1 cellular context compared by ENCODE assay signal in the genomic region with DNA sequence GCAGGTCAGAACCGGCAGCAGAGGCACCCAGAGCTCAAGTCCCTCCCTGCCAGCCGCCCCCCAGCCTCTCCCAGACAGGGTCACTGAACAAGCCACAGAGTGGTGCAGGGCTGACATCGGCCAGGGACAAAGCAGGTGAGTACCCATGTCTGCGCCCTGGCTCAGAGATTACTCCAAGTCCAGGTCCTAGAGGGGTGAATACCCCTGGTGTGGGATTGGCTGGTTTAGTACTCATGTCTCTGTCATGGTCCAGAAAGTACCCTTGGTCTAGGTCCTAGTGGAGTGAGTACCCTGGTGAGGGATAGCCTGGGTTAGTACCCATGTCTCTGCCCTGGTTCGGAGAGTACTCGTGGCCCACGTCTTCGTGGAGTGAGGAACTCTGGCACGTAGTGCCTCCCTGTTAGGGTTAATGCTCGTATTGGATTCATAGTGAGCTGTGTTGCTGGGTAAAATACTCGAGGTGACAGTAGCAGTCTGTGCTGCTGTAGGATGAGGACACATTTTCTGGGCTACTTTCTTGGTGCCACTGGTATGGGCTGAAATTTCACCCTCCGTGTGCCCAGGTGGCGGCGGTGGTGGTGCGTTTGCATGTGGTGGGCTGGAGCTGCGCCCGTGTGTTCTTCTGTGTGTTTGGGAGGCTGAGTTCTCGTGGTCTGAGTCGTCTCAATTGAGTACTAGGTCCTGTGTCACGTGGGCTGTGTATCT.
TF ChIP-seq lines count a peak whose summit lies in the region.

No MANE protein-coding gene starts in this region.

TF ChIP-seq in HEK293, 187 proteins besides CTCF, POLR2A, EP300 and RAD21 (continued from another document):
- no peak for TF ChIP-seq ZFP37 (tag by site-specific recombination; IDR thresholded peaks at IDR 0.05)
- peak; percentile 53; the same call in 1 of the 2 replicates for TF ChIP-seq ZNF600 (tag by site-specific recombination; IDR thresholded peaks at IDR 0.05)
- no peak for TF ChIP-seq ZBTB48 (tag by site-specific recombination; IDR thresholded peaks at IDR 0.05)
- TF ChIP-seq, protein P1, sequence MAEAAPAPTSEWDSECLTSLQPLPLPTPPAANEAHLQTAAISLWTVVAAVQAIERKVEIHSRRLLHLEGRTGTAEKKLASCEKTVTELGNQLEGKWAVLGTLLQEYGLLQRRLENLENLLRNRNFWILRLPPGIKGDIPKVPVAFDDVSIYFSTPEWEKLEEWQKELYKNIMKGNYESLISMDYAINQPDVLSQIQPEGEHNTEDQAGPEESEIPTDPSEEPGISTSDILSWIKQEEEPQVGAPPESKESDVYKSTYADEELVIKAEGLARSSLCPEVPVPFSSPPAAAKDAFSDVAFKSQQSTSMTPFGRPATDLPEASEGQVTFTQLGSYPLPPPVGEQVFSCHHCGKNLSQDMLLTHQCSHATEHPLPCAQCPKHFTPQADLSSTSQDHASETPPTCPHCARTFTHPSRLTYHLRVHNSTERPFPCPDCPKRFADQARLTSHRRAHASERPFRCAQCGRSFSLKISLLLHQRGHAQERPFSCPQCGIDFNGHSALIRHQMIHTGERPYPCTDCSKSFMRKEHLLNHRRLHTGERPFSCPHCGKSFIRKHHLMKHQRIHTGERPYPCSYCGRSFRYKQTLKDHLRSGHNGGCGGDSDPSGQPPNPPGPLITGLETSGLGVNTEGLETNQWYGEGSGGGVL (tag by site-specific recombination; IDR thresholded peaks at IDR 0.05), result no peak
- TF ChIP-seq ZBTB20 (tag by site-specific recombination; IDR thresholded peaks at IDR 0.05), result peak; percentile 32; the same call in 1 of the 2 replicates
- peak; percentile 43 for TF ChIP-seq ZBTB17 (tag by site-specific recombination; IDR thresholded peaks at IDR 0.05)
- no peak for TF ChIP-seq GLIS1 (tag by site-specific recombination; IDR thresholded peaks at IDR 0.05)
- TF ChIP-seq ZNF843 (tag by site-specific recombination; IDR thresholded peaks at IDR 0.05), result no peak
- no peak for TF ChIP-seq ZNF133 (tag by site-specific recombination; IDR thresholded peaks at IDR 0.05)
- no peak for TF ChIP-seq ZNF324 (tag by site-specific recombination; IDR thresholded peaks at IDR 0.05)
- TF ChIP-seq, protein P2, sequence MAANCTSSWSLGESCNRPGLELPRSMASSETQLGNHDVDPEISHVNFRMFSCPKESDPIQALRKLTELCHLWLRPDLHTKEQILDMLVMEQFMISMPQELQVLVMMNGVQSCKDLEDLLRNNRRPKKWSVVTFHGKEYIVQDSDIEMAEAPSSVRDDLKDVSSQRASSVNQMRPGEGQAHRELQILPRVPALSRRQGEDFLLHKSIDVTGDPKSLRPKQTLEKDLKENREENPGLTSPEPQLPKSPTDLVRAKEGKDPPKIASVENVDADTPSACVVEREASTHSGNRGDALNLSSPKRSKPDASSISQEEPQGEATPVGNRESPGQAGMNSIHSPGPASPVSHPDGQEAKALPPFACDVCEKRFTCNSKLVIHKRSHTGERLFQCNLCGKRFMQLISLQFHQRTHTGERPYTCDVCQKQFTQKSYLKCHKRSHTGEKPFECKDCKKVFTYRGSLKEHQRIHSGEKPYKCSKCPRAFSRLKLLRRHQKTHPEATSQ (tag by site-specific recombination; IDR thresholded peaks at IDR 0.05), result no peak
- TF ChIP-seq, protein P3, sequence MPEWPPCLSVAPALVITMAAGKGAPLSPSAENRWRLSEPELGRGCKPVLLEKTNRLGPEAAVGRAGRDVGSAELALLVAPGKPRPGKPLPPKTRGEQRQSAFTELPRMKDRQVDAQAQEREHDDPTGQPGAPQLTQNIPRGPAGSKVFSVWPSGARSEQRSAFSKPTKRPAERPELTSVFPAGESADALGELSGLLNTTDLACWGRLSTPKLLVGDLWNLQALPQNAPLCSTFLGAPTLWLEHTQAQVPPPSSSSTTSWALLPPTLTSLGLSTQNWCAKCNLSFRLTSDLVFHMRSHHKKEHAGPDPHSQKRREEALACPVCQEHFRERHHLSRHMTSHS (tag by site-specific recombination; IDR thresholded peaks at IDR 0.05), result no peak
- TF ChIP-seq, protein P4, sequence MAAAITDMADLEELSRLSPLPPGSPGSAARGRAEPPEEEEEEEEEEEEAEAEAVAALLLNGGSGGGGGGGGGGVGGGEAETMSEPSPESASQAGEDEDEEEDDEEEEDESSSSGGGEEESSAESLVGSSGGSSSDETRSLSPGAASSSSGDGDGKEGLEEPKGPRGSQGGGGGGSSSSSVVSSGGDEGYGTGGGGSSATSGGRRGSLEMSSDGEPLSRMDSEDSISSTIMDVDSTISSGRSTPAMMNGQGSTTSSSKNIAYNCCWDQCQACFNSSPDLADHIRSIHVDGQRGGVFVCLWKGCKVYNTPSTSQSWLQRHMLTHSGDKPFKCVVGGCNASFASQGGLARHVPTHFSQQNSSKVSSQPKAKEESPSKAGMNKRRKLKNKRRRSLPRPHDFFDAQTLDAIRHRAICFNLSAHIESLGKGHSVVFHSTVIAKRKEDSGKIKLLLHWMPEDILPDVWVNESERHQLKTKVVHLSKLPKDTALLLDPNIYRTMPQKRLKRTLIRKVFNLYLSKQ (tag by site-specific recombination; IDR thresholded peaks at IDR 0.05; ENCODE audit: borderline replicate concordance), result no peak
- TF ChIP-seq, protein P5, sequence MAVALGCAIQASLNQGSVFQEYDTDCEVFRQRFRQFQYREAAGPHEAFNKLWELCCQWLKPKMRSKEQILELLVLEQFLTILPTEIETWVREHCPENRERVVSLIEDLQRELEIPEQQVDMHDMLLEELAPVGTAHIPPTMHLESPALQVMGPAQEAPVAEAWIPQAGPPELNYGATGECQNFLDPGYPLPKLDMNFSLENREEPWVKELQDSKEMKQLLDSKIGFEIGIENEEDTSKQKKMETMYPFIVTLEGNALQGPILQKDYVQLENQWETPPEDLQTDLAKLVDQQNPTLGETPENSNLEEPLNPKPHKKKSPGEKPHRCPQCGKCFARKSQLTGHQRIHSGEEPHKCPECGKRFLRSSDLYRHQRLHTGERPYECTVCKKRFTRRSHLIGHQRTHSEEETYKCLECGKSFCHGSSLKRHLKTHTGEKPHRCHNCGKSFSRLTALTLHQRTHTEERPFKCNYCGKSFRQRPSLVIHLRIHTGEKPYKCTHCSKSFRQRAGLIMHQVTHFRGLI (tag by site-specific recombination; IDR thresholded peaks at IDR 0.05), result no peak
- no peak for TF ChIP-seq ZNF169 (tag by site-specific recombination; IDR thresholded peaks at IDR 0.05)
- TF ChIP-seq, protein P6, sequence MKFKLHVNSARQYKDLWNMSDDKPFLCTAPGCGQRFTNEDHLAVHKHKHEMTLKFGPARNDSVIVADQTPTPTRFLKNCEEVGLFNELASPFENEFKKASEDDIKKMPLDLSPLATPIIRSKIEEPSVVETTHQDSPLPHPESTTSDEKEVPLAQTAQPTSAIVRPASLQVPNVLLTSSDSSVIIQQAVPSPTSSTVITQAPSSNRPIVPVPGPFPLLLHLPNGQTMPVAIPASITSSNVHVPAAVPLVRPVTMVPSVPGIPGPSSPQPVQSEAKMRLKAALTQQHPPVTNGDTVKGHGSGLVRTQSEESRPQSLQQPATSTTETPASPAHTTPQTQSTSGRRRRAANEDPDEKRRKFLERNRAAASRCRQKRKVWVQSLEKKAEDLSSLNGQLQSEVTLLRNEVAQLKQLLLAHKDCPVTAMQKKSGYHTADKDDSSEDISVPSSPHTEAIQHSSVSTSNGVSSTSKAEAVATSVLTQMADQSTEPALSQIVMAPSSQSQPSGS (tag by site-specific recombination; IDR thresholded peaks at IDR 0.05; ENCODE audit: low read depth), result no peak
- TF ChIP-seq HOXD13 (CRISPR knock-in tag; IDR thresholded peaks at IDR 0.05; ENCODE audit: borderline replicate concordance), result no peak
- no peak for TF ChIP-seq SP3 (tag by site-specific recombination; IDR thresholded peaks at IDR 0.05)
- no peak for TF ChIP-seq ZNF830 (tag by site-specific recombination; IDR thresholded peaks at IDR 0.05; ENCODE audit: low read depth)
- no peak for TF ChIP-seq ZNF311 (tag by site-specific recombination; IDR thresholded peaks at IDR 0.05; ENCODE audit: borderline replicate concordance)
- no peak for TF ChIP-seq GLI2 (tag by site-specific recombination; IDR thresholded peaks at IDR 0.05; ENCODE audit: borderline replicate concordance, low read depth)
- TF ChIP-seq ZBTB8A (tag by site-specific recombination; IDR thresholded peaks at IDR 0.05), result peak; percentile 56
- no peak for TF ChIP-seq ZNF560 (tag by site-specific recombination; IDR thresholded peaks at IDR 0.05; ENCODE audit: borderline replicate concordance)
- TF ChIP-seq ZNF514 (tag by site-specific recombination; IDR thresholded peaks at IDR 0.05), result no peak
- TF ChIP-seq ZXDB (tag by site-specific recombination; IDR thresholded peaks at IDR 0.05), result no peak
- TF ChIP-seq ZNF248 (tag by site-specific recombination; IDR thresholded peaks at IDR 0.05), result no peak
